9 cellular contexts compared by ENCODE assay signal in the genomic region with DNA sequence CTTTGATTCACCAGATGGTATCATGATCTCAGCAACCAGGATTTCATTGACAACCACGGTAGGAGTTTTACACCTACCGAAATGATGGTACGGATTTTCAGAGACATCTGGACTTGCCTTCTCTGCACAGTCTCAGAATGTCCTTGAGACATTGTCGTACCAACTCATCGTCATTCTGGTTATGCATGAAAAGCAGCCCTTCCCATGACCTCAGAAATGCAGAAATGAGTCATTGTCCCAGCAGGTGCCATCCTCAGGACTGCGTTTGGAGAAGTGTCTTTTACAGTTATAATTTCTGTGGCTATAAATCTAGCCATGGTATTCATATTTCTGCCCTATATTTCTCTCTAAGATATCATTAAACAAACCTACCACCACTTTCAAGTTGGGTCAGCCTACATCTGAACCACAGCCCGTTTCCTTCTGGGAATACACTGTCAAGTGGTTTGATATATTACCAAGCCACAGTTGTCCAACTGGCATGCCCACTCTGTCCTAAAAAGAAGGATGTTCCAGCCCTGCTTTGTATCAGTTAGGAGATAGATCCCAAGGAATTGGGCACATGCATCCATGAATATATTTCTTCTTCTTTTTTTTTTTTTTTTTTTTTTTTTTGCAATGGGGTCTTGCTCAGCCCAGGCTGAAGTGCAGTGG. TPM values are rescaled to one million over a fixed set of nuclear protein-coding genes. Genes with fewer than 3 reads are reported as not detected.
DNase-seq lines count a peak whose midpoint lies in the region; ATAC-seq, FAIRE-seq and TF ChIP-seq lines count a peak whose summit lies in the region.
"Had no signal": no experiment of that assay in that cellular context is flagged by ENCODE, and none has a peak within 500 bp of the region (broad histone marks: within the 10 kb centered on the region; RNA-seq: fewer than 3 reads in every experiment).

No MANE protein-coding gene starts in this region.

- no peaks in the 10 kb centered on the region for H3K4me1 Mint-ChIP-seq in memory B cell

- peak; percentile 69 for ATAC-seq in GM18508 (IDR thresholded peaks at IDR 0.05; ENCODE audit: insufficient read depth, unreplicated experiment)
- ATAC-seq in GM21717 (IDR thresholded peaks at IDR 0.05; ENCODE audit: unreplicated experiment), result peak; percentile 92
- peak; percentile 81 for ATAC-seq in memory B cell (ENCODE audit: low read depth)
- ATAC-seq in HG03039 (IDR thresholded peaks at IDR 0.05; ENCODE audit: unreplicated experiment), result no peak
- ATAC-seq in pancreas, result no peak

- no peaks in the 10 kb centered on the region for H3K9me3 Mint-ChIP-seq in memory B cell
- H3K9me3 Mint-ChIP-seq: dendritic cell treated with granulocyte-macrophage colony-stimulating factor and Interleukin-4, amounts not matched to agents 40 ng/mL and 50 ng/mL, for 4 days had no signal

- H3K9me3 ChIP-seq in pancreas, result no peaks in the 10 kb centered on the region

- no peak for FAIRE-seq in pancreas (lab: Jason Lieb, UNC)

- no peak overlapping the region for H3K27ac ChIP-seq in pancreas

- no peak overlapping the region for H3K4me3 ChIP-seq in pancreas

- intact Hi-C loops in pancreas (cut with DNase I), result loop anchor here in 1 of 3 donors (10.0 kb wide), 1 partner anchor 76 kb away; no protein-coding TSS in a partner anchor

- no peak overlapping the region for H3K4me3 Mint-ChIP-seq in memory B cell
- H3K4me3 Mint-ChIP-seq: dendritic cell treated with granulocyte-macrophage colony-stimulating factor and Interleukin-4, amounts not matched to agents 40 ng/mL and 50 ng/mL, for 4 days had no signal

- TF ChIP-seq CTCF in pancreas (IDR thresholded peaks at IDR 0.05), result no peak

- no peaks in the 10 kb centered on the region for H3K27me3 ChIP-seq in pancreas

- H3K4me1 ChIP-seq in pancreas, result no peaks in the 10 kb centered on the region

- peak; percentile 34 for DNase-seq in NCI-H2227 treated with DMSO at 0.1 percent for 48 hours (lab: John Stamatoyannopoulos, UW)
- DNase-seq in memory B cell (ENCODE audit: low spot score in 2 of 2), result peak in 1 of 2 donors; percentile 20
- DNase-seq in stimulated activated CD8-positive, alpha-beta memory T cell treated with anti-CD3 and anti-CD28 coated beads, Interleukin-4, amount 100 ng/mL, for 48 hours, result no peak
- DNase-seq in pancreas, result no peak
- no peak for DNase-seq in activated CD4-positive, alpha-beta T cell treated with anti-CD3 and anti-CD28 coated beads for 1 hour

- no peaks in the 10 kb centered on the region for H3K36me3 Mint-ChIP-seq in memory B cell

- peaks cover 18% of the 10 kb centered on the region for H3K27me3 Mint-ChIP-seq in memory B cell

- 67 to 69% methylated on average over 7 of the region's 7 CpGs for WGBS in pancreas, 2 donors

- H3K36me3 ChIP-seq in pancreas, result no peaks in the 10 kb centered on the region

- no peak overlapping the region for H3K27ac Mint-ChIP-seq in memory B cell
- H3K27ac Mint-ChIP-seq: dendritic cell treated with granulocyte-macrophage colony-stimulating factor and Interleukin-4, amounts not matched to agents 40 ng/mL and 50 ng/mL, for 4 days had no signal

RNA-seq across cellular contexts. Expression of a gene that starts 7.5 kb away (rescaled TPM):
- 1 to 10 TPM in 4 of 6 donors, under 1 TPM in 2; 0.81 to 1.8 (median 1.4) TPM for total RNA-seq in pancreas
- 1 to 10 TPM; 1.0 to 2.0 TPM for polyA plus RNA-seq in pancreas

RNA-seq across cellular contexts. Expression of a gene that starts 31.2 kb away (rescaled TPM):
- 100 to 1,000 TPM; 172 to 192 (median 182) TPM for total RNA-seq in pancreas
- polyA plus RNA-seq in pancreas, result 100 to 1,000 TPM; 138 to 242 TPM

Comparison
In these comparisons a context has a peak if more than half of its experiments do, and no peak if none do; other contexts are left out.
1. ATAC-seq: peak in GM18508 (single experiment), GM21717 (single experiment) and memory B cell (single experiment); none in HG03039 (single experiment) and pancreas (0 of 4).